Comparison of ENCODE assay signal across 34 cellular contexts in genomic region chrX:118148737-118149136, GRCh38. TPM values are rescaled to one million over a fixed set of nuclear protein-coding genes. Genes with fewer than 3 reads are reported as not detected.
"Had no signal": no experiment of that assay in that cellular context is flagged by ENCODE, and none has a peak within 500 bp of the region (broad histone marks: within the 10 kb centered on the region; RNA-seq: fewer than 3 reads in every experiment).

No MANE protein-coding gene starts in this region.

- ATAC-seq: activated naive CD4-positive, alpha-beta T cell treated with anti-CD3 and anti-CD28 coated beads, Interleukin-2, amount 50 U/mL, for 72 hours; activated naive CD8-positive, alpha-beta T cell treated with anti-CD3 and anti-CD28 coated beads, Interleukin-2, amount 50 U/mL, for 24 hours; activated T-cell treated with anti-CD3 and anti-CD28 coated beads, Interleukin-2, amount 50 U/mL, for 4 hours; activated T-cell treated with anti-CD3 and anti-CD28 coated beads, Interleukin-2, amount 50 U/mL, for 72 hours; activated T-helper 17 cell treated with anti-CD3 and anti-CD28 coated beads, Interleukin-2, amount 50 U/mL, for 72 hours; body of pancreas had no signal

- H3K36me3 ChIP-seq: adrenal gland, ascending aorta, brain microvascular endothelial cell, breast epithelium, cardiac muscle cell had no signal

- DNase-seq: activated effector memory CD4-positive, alpha-beta T cell treated with anti-CD3 and anti-CD28 coated beads, Interleukin-2, amount 50 U/mL, for 16 hours; activated effector memory CD4-positive, alpha-beta T cell treated with Interleukin-2 at 50 U/mL for 16 hours; activated gamma-delta T cell; activated gamma-delta T cell treated with Interleukin-2 at 50 U/mL for 16 hours; activated naive CD4-positive, alpha-beta T cell; activated naive CD4-positive, alpha-beta T cell treated with anti-CD3 and anti-CD28 coated beads for 36 hours; activated naive CD4-positive, alpha-beta T cell treated with anti-CD3 and anti-CD28 coated beads, Interleukin-2, amount 10 ng/mL, durations not matched to agents 7 days and 5 days; activated naive CD4-positive, alpha-beta T cell treated with anti-CD3 and anti-CD28 coated beads, Interleukin-2, amount 50 U/mL, for 16 hours; activated naive CD4-positive, alpha-beta T cell treated with Interleukin-2 at 50 U/mL for 16 hours; activated naive CD8-positive, alpha-beta T cell treated with anti-CD3 and anti-CD28 coated beads for 36 hours; activated naive CD8-positive, alpha-beta T cell treated with anti-CD3 and anti-CD28 coated beads, Interleukin-2, amount 10 ng/mL, durations not matched to agents 7 days and 5 days; activated naive CD8-positive, alpha-beta T cell treated with anti-CD3 and anti-CD28 coated beads, Interleukin-2, amount 50 U/mL, for 24 hours; activated T-cell treated with anti-CD3 and anti-CD28 coated beads, Interleukin-2, amount 50 U/mL, for 1 hour; activated T-cell treated with anti-CD3 and anti-CD28 coated beads, Interleukin-2, amount 50 U/mL, for 24 hours; activated T-cell treated with anti-CD3 and anti-CD28 coated beads, Interleukin-2, amount 50 U/mL, for 4 hours; activated T-cell treated with anti-CD3 and anti-CD28 coated beads, Interleukin-2, amount 50 U/mL, for 48 hours; activated T-cell treated with anti-CD3 and anti-CD28 coated beads, Interleukin-2, amount 50 U/mL, for 72 hours; adrenal gland; amniotic stem cell; amygdala; anterior cingulate cortex; aorta; body of pancreas; brain microvascular endothelial cell; caudate nucleus; central memory CD4-positive, alpha-beta T cell; cerebellar nuclear complex had no signal

- H3K4me1 ChIP-seq: adrenal gland, ascending aorta, body of pancreas, breast epithelium had no signal

- FAIRE-seq: bronchial epithelial cell had no signal

- H3K4me3 ChIP-seq: adrenal gland, ascending aorta, body of pancreas, breast epithelium, cardiac muscle cell had no signal

- H3K9me3 ChIP-seq: adrenal gland, ascending aorta, body of pancreas, breast epithelium had no signal

- H3K27ac ChIP-seq: adrenal gland, ascending aorta, body of pancreas, brain microvascular endothelial cell, breast epithelium, cardiac muscle cell had no signal

- H3K27me3 ChIP-seq: ascending aorta, body of pancreas, brain microvascular endothelial cell, breast epithelium, cardiac muscle cell had no signal

RNA-seq across cellular contexts. Expression of gene KLHL13, which starts 32.1 kb away (rescaled TPM):
- total RNA-seq: activated T-helper 1 cell treated with anti-CD3 and anti-CD28 coated beads, Interleukin-12 subunit alpha, Interleukin-12 subunit beta, Interleukin-2, Interleukin-4 antibody, amounts not matched to agents 30 ng/mL and 10 ng/mL and 1 ng/mL, durations not matched to agents 14 hours and 24 hours and 36 hours had no signal
